Comparison of ENCODE assay signal across 14 cellular contexts in the genomic region with DNA sequence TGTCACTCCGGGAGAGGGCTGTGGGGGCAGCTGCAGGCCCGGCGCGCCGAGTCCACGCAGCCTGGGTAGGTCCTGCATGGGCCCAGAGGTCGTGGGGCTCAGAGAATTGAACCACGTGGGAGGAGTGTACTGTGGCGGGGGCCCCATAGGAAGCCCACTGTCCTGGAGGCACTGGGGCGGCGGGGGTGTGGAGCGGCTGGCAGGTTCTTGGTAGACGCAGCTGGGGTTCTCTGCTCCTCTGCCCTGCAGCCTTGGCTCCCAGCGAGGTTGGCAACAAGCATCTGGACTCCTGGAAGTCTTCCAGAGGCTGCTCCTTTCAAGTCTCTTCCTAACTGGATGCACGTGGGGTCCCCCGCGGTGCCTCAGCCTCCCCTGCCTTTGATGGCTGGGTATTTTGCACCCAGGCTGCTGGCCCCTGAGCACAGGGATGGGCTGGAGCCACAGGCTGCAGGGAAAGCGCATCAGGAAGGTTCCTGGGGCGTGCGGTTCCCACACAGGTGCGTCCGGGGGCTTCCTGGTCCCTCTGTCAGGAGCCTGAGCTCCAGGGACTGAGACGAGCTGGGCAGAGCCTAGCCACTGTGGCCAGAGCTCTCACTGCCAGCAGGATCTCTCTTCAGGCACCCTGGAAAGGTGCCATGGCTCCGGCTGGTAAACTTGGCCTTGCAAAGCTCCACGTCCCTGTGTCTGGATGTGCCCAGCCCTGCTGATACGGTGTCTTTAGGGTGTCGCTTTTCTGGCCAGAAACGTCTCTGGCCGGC. TPM values are rescaled to one million over a fixed set of nuclear protein-coding genes. Genes with fewer than 3 reads are reported as not detected.
DNase-seq lines count a peak whose midpoint lies in the region; ATAC-seq, FAIRE-seq and TF ChIP-seq lines count a peak whose summit lies in the region.
"Had no signal": no experiment of that assay in that cellular context is flagged by ENCODE, and none has a peak within 500 bp of the region (broad histone marks: within the 10 kb centered on the region; RNA-seq: fewer than 3 reads in every experiment).

No MANE protein-coding gene starts in this region.

- H4K8ac ChIP-seq in trophoblast cell (ENCODE audit: low read depth, low read length), result no peak overlapping the region

- no peak for FAIRE-seq in pancreas (lab: Jason Lieb, UNC)
- FAIRE-seq: H54 had no signal

- H3K27me3 ChIP-seq in fibroblast of lung (ENCODE audit: control insufficient read depth, insufficient read depth, low read length), result no peaks in the 10 kb centered on the region
- H3K27me3 ChIP-seq in pancreas, result no peaks in the 10 kb centered on the region
- H3K27me3 ChIP-seq in trophoblast cell (ENCODE audit: insufficient read depth, low read length), result no peaks in the 10 kb centered on the region

- DNase-seq in DMS 273 (lab: John Stamatoyannopoulos, UW; ENCODE audit: unreplicated experiment) (peak; percentile 97), RWPE1 (ENCODE audit: low spot score) (no peak), fibroblast of lung (ENCODE audit: low read depth in 2 of 2) (no peak), pancreas (peak in 4 of 6 donors; percentile 44 to 86 (median 52)), NCI-H1436 treated with DMSO at 0.1 percent for 48 hours (lab: John Stamatoyannopoulos, UW) (no peak), GM13977 (ENCODE audit: low spot score) (no peak), SHP77 (lab: John Stamatoyannopoulos, UW) (no peak), trophoblast cell (no peak)
- DNase-seq: activated CD8-positive, alpha-beta memory T cell treated with anti-CD3 and anti-CD28 coated beads, Interleukin-2, amount 50 U/mL, for 48 hours; NCI-H82; stimulated activated naive CD8-positive, alpha-beta T cell treated with anti-CD3 and anti-CD28 coated beads, Interleukin-15, Interleukin-2, amounts not matched to agents 100 U/mL and 50 U/mL, for 24 hours had no signal

- TF ChIP-seq CTCF in RWPE1 (conservative IDR thresholded peaks at IDR 0.05; ENCODE audit: low read depth) (no peak), fibroblast of lung (conservative IDR thresholded peaks at IDR 0.05 in 1 of 2, IDR thresholded peaks at IDR 0.05 in 1 of 2; ENCODE audit: low read depth in 1 of 2, low read length in 2 of 2) (no peak), pancreas (IDR thresholded peaks at IDR 0.05) (no peak), GM13977 (IDR thresholded peaks at IDR 0.05; ENCODE audit: extremely low read depth, insufficient read depth, missing control alignments) (no peak)

- no peak overlapping the region for H3K18ac ChIP-seq in trophoblast cell (ENCODE audit: low read length)

- H3K14ac ChIP-seq in trophoblast cell (ENCODE audit: low read length), result no peak overlapping the region

- no peaks in the 10 kb centered on the region for H3K79me1 ChIP-seq in trophoblast cell (ENCODE audit: low read length)

- POLR2A ChIA-PET in RWPE1 (lab: Yijun Ruan, JAX; ENCODE audit: low non-redundant PET), result no interaction called here

- H3K9me3 ChIP-seq in fibroblast of lung (ENCODE audit: control insufficient read depth, insufficient read depth, low read depth, low read length) (no peaks in the 10 kb centered on the region), pancreas (no peaks in the 10 kb centered on the region), trophoblast cell (ENCODE audit: insufficient read depth, low read depth, low read length) (no peaks in the 10 kb centered on the region)

- H3K23ac ChIP-seq in trophoblast cell (ENCODE audit: low read length), result no peak overlapping the region

- H2AK5ac ChIP-seq in trophoblast cell (ENCODE audit: low read length), result no peak overlapping the region

- H3K4ac ChIP-seq in trophoblast cell (ENCODE audit: low read depth, low read length), result no peak overlapping the region

- H4K20me1 ChIP-seq in fibroblast of lung (ENCODE audit: control insufficient read depth, extremely low read depth, insufficient read depth, low read length), result no peaks in the 10 kb centered on the region

- no peak overlapping the region for H3K9ac ChIP-seq in fibroblast of lung (ENCODE audit: insufficient read depth, low read length)
- H3K9ac ChIP-seq in trophoblast cell (ENCODE audit: low read length), result no peak overlapping the region

- H2BK12ac ChIP-seq in trophoblast cell (ENCODE audit: low read length), result no peak overlapping the region

- H4K91ac ChIP-seq in trophoblast cell (ENCODE audit: low read depth, low read length), result no peak overlapping the region

- H2AFZ ChIP-seq in fibroblast of lung (ENCODE audit: low read length), result no peak overlapping the region
- no peak overlapping the region for H2AFZ ChIP-seq in trophoblast cell (ENCODE audit: insufficient read depth, low read length, poor library complexity)

- peaks cover 12% of the 10 kb centered on the region for H3K4me1 ChIP-seq in fibroblast of lung (ENCODE audit: control insufficient read depth, extremely low read depth, insufficient read depth, low read length)
- H3K4me1 ChIP-seq in pancreas, result peaks cover 0 to 6% (median 0%) of the 10 kb centered on the region in 3 donors
- H3K4me1 ChIP-seq in trophoblast cell (ENCODE audit: control insufficient read depth in 1 of 2, insufficient read depth in 2 of 2, low read length in 2 of 2), result no peaks in the 10 kb centered on the region

- peaks cover 4% of the 10 kb centered on the region for H3K36me3 ChIP-seq in fibroblast of lung (ENCODE audit: control insufficient read depth, insufficient read depth, low read length)
- H3K36me3 ChIP-seq in pancreas, result no peaks in the 10 kb centered on the region
- peaks cover 28 to 32% of the 10 kb centered on the region in 2 experiments for H3K36me3 ChIP-seq in trophoblast cell (ENCODE audit: control insufficient read depth in 1 of 2, insufficient read depth in 2 of 2, low read length in 2 of 2)

- H3K79me2 ChIP-seq in fibroblast of lung (ENCODE audit: control insufficient read depth, insufficient read depth, low read length) (peaks cover 44% of the 10 kb centered on the region), trophoblast cell (ENCODE audit: control insufficient read depth, insufficient read depth, low read length, poor library complexity) (no peaks in the 10 kb centered on the region)

- ATAC-seq in pancreas, result peak; percentile 38 to 74 (median 44)
- ATAC-seq: stimulated activated naive CD8-positive, alpha-beta T cell treated with anti-CD3 and anti-CD28 coated beads, Interleukin-15, Interleukin-2, amounts not matched to agents 100 U/mL and 50 U/mL, for 24 hours had no signal

- H3K4me3 ChIP-seq in fibroblast of lung (replicated peaks in 1 of 4; ENCODE audit: control extremely low read depth in 1 of 4, insufficient read depth in 1 of 4, low read depth in 3 of 4, low read length in 4 of 4) (no peak overlapping the region), pancreas (no peak overlapping the region), trophoblast cell (ENCODE audit: low read depth, low read length) (no peak overlapping the region)
- H3K4me3 ChIP-seq: lung, SK-N-MC had no signal

- 65 to 69% methylated on average over 29 of the region's 29 CpGs for WGBS in pancreas, 2 donors
- WGBS in trophoblast cell (ENCODE audit: extremely low coverage, insufficient coverage, insufficient read length), result no CpG with 5 or more reads among the region's 29 CpGs

- H3K4me2 ChIP-seq in fibroblast of lung (ENCODE audit: extremely low read depth, insufficient read depth, low read length) (peak overlapping the region; percentile 71), trophoblast cell (ENCODE audit: low read length) (no peak overlapping the region)

- intact Hi-C loops in pancreas (cut with DNase I), result no loop called here

- in situ Hi-C loops in GM13977 (cut with MboI; ENCODE audit: low pct_unique_long_range_greater_than_20kb, low sequenced_read_pairs, unreplicated experiment), result no loop called here

- H3K27ac ChIP-seq in RWPE1 (peak overlapping the region; percentile 12), fibroblast of lung (ENCODE audit: insufficient read depth, low read length) (no peak overlapping the region), pancreas (no peak overlapping the region), trophoblast cell (ENCODE audit: low read depth, low read length) (no peak overlapping the region)

- H4K12ac ChIP-seq in trophoblast cell (ENCODE audit: low read depth, low read length), result no peak overlapping the region

- no peak overlapping the region for H2BK120ac ChIP-seq in trophoblast cell (ENCODE audit: insufficient read depth, low read length, poor library complexity)

- H2BK5ac ChIP-seq in trophoblast cell (ENCODE audit: low read depth, low read length, poor library complexity), result no peak overlapping the region

- CTCF ChIA-PET in RWPE1 (lab: Yijun Ruan, JAX), result no interaction called here

RNA-seq across cellular contexts. Expression of a gene that starts 9.3 kb away (rescaled TPM):
- total RNA-seq in fibroblast of lung (15.2 and 21.6 TPM in 2 replicates), pancreas (1 to 10 TPM; 4.5 to 8.9 (median 6.7) TPM)
- polyA plus RNA-seq in fibroblast of lung (25.9 and 35.2 TPM in 2 replicates), pancreas (1 to 10 TPM; 6.3 to 7.7 TPM)
- 17.4 and 23.8 TPM in 2 replicates for polyA plus RNA-seq in fibroblast of lung (2012)
- 35.0 and 37.5 TPM in 2 replicates for polyA minus RNA-seq in fibroblast of lung (ENCODE audit: low replicate concordance)
- polyA plus RNA-seq in trophoblast cell (2013), result 61.6 and 64.8 TPM in 2 replicates

RNA-seq across cellular contexts. Expression of a gene that starts 28.4 kb away (rescaled TPM):
- total RNA-seq in fibroblast of lung (1.0 and 1.2 TPM in 2 replicates), pancreas (under 1 TPM; 0.22 to 0.69 (median 0.50) TPM)
- polyA plus RNA-seq in fibroblast of lung (0.16 and 0.24 TPM in 2 replicates), pancreas (1 to 10 TPM; 2.0 to 2.1 TPM)
- polyA plus RNA-seq in fibroblast of lung (2012), result 0.38 and 0.57 TPM in 2 replicates
- 0.11 TPM in 1 of 2 replicates, not detected in the other for polyA minus RNA-seq in fibroblast of lung (ENCODE audit: low replicate concordance)
- polyA plus RNA-seq in trophoblast cell (2013), result 0.90 and 1.0 TPM in 2 replicates

Comparison
In these comparisons a context has a peak if more than half of its experiments do, and no peak if none do; other contexts are left out.
1. DNase-seq: peak in DMS 273 (single experiment) and pancreas (4 of 6); none in RWPE1 (single experiment), fibroblast of lung (0 of 2), NCI-H1436 treated with DMSO at 0.1 percent for 48 hours (single experiment), GM13977 (single experiment), SHP77 (0 of 2) and trophoblast cell (0 of 2).